3 cellular contexts compared by ENCODE assay signal in the genomic region with DNA sequence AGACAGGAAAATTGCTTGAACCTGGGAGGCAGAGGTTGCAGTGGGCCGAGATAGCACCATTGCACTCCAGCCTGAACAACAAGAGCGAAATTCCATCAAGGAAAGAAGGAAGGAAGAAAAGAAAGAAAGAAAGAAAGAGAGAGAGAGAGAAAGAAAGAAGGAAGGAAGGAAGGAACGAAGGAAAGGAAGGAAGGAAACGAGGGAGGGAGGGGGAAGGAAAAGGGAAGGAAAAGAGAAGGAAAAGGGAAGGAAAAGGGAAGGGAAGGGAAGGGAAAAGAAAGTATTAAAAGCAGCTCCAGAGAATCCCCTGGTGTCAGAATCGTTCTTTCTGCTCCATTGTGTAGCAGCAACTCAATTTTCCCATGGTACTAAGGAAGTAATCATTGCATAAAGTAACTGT.
A peak's percentile ranks its signal among the peaks of the same experiment; 100 is the strongest.
TF ChIP-seq lines count a peak whose summit lies in the region.

No MANE protein-coding gene starts in this region.

TF ChIP-seq in HepG2, 621 proteins besides CTCF, POLR2A, EP300 and RAD21:
- TF ChIP-seq HNRNPK (IDR thresholded peaks at IDR 0.05; ENCODE audit: low read depth, low read length, poor library complexity, severe bottlenecking) (peak; percentile 56), ZKSCAN8 (CRISPR knock-in tag; IDR thresholded peaks at IDR 0.05; ENCODE audit: borderline replicate concordance) (no peak), CCAR2 (optimal IDR thresholded peaks at IDR 0.05; ENCODE audit: low read depth, low read length) (peak; percentile 34)
- TF ChIP-seq, protein P1, sequence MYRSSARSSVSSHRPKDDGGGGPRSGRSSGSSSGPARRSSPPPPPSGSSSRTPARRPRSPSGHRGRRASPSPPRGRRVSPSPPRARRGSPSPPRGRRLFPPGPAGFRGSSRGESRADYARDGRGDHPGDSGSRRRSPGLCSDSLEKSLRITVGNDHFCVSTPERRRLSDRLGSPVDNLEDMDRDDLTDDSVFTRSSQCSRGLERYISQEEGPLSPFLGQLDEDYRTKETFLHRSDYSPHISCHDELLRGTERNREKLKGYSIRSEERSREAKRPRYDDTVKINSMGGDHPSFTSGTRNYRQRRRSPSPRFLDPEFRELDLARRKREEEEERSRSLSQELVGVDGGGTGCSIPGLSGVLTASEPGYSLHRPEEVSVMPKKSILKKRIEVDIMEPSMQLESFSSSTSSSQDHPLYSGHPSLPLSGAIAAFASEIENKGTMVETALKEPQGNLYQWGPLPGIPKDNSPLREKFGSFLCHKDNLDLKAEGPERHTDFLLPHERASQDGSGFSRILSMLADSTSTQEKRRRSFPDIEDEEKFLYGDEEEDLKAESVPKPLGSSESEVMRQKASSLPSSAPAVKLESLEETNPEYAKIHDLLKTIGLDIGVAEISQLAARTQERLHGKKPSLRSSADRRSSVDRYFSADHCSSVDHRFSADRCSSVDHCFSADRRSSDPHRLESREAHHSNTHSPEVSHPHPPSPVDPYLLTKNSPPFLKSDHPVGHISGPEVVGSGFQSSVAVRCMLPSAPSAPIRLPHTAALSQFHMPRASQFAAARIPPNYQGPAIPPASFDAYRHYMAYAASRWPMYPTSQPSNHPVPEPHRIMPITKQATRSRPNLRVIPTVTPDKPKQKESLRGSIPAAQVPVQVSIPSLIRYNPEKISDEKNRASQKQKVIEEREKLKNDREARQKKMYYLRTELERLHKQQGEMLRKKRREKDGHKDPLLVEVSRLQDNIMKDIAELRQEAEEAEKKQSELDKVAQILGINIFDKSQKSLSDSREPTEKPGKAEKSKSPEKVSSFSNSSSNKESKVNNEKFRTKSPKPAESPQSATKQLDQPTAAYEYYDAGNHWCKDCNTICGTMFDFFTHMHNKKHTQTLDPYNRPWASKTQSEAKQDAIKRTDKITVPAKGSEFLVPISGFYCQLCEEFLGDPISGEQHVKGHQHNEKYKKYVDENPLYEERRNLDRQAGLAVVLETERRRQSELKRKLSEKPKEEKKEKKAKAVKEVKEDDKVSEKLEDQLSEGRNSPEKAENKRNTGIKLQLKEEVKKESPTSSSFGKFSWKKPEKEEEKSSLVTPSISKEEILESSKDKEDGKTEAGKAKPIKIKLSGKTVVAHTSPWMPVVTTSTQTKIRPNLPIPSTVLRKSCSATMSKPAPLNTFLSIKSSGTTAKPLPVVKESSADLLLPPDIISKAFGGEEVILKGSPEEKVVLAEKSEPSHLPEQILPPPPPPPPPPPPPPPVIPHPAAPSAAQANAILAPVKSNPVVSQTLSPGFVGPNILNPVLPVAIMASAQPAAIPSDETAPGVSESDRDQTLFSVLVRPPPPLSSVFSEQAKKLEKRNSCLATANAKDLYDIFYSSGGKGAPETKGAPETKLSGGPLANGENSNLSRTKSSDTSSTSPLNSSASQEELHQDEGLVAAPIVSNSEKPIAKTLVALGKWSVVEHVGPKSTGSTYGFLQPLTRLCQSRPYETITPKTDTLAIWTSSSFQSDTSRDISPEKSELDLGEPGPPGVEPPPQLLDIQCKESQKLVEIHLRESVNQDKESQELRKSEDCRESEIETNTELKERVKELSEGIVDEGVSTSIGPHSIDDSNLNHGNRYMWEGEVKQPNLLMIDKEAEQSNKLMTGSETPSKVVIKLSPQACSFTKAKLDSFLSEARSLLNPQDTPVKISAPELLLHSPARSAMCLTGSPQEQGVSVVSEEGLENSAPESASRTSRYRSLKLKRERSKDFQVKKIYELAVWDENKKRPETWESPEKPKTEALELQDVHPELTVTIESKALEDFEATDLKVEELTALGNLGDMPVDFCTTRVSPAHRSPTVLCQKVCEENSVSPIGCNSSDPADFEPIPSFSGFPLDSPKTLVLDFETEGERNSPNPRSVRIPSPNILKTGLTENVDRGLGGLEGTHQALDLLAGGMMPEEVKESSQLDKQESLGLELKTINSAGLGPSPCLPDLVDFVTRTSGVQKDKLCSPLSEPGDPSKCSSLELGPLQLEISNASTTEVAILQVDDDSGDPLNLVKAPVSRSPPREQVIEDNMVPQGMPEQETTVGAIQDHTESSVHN (CRISPR knock-in tag; IDR thresholded peaks at IDR 0.05) = no peak

TF ChIP-seq in HEK293, 187 proteins besides CTCF, POLR2A, EP300 and RAD21:
- TF ChIP-seq ZNF341 (tag by site-specific recombination; IDR thresholded peaks at IDR 0.05; ENCODE audit: low read depth) = no peak
- TF ChIP-seq, protein P2, sequence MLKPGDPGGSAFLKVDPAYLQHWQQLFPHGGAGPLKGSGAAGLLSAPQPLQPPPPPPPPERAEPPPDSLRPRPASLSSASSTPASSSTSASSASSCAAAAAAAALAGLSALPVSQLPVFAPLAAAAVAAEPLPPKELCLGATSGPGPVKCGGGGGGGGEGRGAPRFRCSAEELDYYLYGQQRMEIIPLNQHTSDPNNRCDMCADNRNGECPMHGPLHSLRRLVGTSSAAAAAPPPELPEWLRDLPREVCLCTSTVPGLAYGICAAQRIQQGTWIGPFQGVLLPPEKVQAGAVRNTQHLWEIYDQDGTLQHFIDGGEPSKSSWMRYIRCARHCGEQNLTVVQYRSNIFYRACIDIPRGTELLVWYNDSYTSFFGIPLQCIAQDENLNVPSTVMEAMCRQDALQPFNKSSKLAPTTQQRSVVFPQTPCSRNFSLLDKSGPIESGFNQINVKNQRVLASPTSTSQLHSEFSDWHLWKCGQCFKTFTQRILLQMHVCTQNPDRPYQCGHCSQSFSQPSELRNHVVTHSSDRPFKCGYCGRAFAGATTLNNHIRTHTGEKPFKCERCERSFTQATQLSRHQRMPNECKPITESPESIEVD (tag by site-specific recombination; IDR thresholded peaks at IDR 0.05) = no peak
- TF ChIP-seq ZNF223 (tag by site-specific recombination; IDR thresholded peaks at IDR 0.05) = no peak
- peak; percentile 87 for TF ChIP-seq ZNF366 (tag by site-specific recombination; conservative IDR thresholded peaks at IDR 0.05)
- peak; percentile 74 for TF ChIP-seq PRDM1 (tag by site-specific recombination; IDR thresholded peaks at IDR 0.05)
- TF ChIP-seq BCL11A (tag by site-specific recombination; IDR thresholded peaks at IDR 0.05; ENCODE audit: low read depth) = no peak
- no peak for TF ChIP-seq ZNF37A (tag by site-specific recombination; IDR thresholded peaks at IDR 0.05)
- TF ChIP-seq ZNF707 (tag by site-specific recombination; IDR thresholded peaks at IDR 0.05) = no peak
- TF ChIP-seq ZNF423 (tag by site-specific recombination; IDR thresholded peaks at IDR 0.05) = no peak

TF ChIP-seq in K562, 482 proteins besides CTCF, POLR2A, EP300 and RAD21:
- TF ChIP-seq, protein P3, sequence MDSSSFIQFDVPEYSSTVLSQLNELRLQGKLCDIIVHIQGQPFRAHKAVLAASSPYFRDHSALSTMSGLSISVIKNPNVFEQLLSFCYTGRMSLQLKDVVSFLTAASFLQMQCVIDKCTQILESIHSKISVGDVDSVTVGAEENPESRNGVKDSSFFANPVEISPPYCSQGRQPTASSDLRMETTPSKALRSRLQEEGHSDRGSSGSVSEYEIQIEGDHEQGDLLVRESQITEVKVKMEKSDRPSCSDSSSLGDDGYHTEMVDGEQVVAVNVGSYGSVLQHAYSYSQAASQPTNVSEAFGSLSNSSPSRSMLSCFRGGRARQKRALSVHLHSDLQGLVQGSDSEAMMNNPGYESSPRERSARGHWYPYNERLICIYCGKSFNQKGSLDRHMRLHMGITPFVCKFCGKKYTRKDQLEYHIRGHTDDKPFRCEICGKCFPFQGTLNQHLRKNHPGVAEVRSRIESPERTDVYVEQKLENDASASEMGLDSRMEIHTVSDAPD (CRISPR knock-in tag; IDR thresholded peaks at IDR 0.05) = no peak
- TF ChIP-seq TEAD1 (CRISPR knock-in tag; IDR thresholded peaks at IDR 0.05) (no peak), ZNF79 (CRISPR knock-in tag; IDR thresholded peaks at IDR 0.05; ENCODE audit: low read depth) (no peak), ZNF699 (CRISPR knock-in tag; IDR thresholded peaks at IDR 0.05; ENCODE audit: insufficient replicate concordance) (no peak), ZNF766 (CRISPR knock-in tag; conservative IDR thresholded peaks at IDR 0.05) (no peak), MTA1 (IDR thresholded peaks at IDR 0.05; ENCODE audit: borderline replicate concordance) (no peak)
- TF ChIP-seq, protein P4, sequence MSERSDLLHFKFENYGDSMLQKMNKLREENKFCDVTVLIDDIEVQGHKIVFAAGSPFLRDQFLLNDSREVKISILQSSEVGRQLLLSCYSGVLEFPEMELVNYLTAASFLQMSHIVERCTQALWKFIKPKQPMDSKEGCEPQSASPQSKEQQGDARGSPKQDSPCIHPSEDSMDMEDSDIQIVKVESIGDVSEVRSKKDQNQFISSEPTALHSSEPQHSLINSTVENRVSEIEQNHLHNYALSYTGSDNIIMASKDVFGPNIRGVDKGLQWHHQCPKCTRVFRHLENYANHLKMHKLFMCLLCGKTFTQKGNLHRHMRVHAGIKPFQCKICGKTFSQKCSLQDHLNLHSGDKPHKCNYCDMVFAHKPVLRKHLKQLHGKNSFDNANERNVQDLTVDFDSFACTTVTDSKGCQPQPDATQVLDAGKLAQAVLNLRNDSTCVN (CRISPR knock-in tag; IDR thresholded peaks at IDR 0.05) = peak; percentile 51; the same call in 1 of the 2 replicates
- TF ChIP-seq, protein P5, sequence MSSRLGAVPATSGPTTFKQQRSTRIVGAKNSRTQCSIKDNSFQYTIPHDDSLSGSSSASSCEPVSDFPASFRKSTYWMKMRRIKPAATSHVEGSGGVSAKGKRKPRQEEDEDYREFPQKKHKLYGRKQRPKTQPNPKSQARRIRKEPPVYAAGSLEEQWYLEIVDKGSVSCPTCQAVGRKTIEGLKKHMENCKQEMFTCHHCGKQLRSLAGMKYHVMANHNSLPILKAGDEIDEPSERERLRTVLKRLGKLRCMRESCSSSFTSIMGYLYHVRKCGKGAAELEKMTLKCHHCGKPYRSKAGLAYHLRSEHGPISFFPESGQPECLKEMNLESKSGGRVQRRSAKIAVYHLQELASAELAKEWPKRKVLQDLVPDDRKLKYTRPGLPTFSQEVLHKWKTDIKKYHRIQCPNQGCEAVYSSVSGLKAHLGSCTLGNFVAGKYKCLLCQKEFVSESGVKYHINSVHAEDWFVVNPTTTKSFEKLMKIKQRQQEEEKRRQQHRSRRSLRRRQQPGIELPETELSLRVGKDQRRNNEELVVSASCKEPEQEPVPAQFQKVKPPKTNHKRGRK (tag; IDR thresholded peaks at IDR 0.05) = peak; percentile 90
- TF ChIP-seq, protein P6, sequence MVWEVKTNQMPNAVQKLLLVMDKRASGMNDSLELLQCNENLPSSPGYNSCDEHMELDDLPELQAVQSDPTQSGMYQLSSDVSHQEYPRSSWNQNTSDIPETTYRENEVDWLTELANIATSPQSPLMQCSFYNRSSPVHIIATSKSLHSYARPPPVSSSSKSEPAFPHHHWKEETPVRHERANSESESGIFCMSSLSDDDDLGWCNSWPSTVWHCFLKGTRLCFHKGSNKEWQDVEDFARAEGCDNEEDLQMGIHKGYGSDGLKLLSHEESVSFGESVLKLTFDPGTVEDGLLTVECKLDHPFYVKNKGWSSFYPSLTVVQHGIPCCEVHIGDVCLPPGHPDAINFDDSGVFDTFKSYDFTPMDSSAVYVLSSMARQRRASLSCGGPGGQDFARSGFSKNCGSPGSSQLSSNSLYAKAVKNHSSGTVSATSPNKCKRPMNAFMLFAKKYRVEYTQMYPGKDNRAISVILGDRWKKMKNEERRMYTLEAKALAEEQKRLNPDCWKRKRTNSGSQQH (CRISPR knock-in tag; IDR thresholded peaks at IDR 0.05) = peak; percentile 19; the same call in 1 of the 2 replicates
